ENCODE assay signal across 17 cellular contexts in genomic region chr4:121676388-121677075, GRCh38. TPM values are rescaled to one million over a fixed set of nuclear protein-coding genes. Genes with fewer than 3 reads are reported as not detected.
DNase-seq lines count a peak whose midpoint lies in the region; ATAC-seq and TF ChIP-seq lines count a peak whose summit lies in the region.
"Had no signal": no experiment of that assay in that cellular context is flagged by ENCODE, and none has a peak within 500 bp of the region (broad histone marks: within the 10 kb centered on the region; RNA-seq: fewer than 3 reads in every experiment).

No MANE protein-coding gene starts in this region.

- H3K36me3 ChIP-seq in GM23338 (ENCODE audit: insufficient read depth), result peaks cover 28% of the 10 kb centered on the region
- H3K36me3 ChIP-seq in IMR-90 (ENCODE audit: control insufficient read depth, insufficient read depth, low read length), result peaks cover 52% of the 10 kb centered on the region

- no peak for TF ChIP-seq RAD21 in IMR-90 (IDR thresholded peaks at IDR 0.05; ENCODE audit: low read length)

- CTCF ChIA-PET in IMR-90 (lab: Yijun Ruan, JAX), result interaction anchor here (0.8 to 1.2 kb wide), 2 partner anchors 9 to 52 kb away, joined by 3 to 4 read pairs; no protein-coding TSS in a partner anchor

- 0 out of 2 replicates have a peak overlapping the region, but pooled peaks have one; percentile 29 for H3K18ac ChIP-seq in IMR-90 (ENCODE audit: low read depth, low read length)

- no peaks in the 10 kb centered on the region for H3K9me3 ChIP-seq in IMR-90 (ENCODE audit: control insufficient read depth, insufficient read depth, low read length)
- H3K9me3 ChIP-seq: HAP-1, SJCRH30 had no signal

- H3K36me3 Mint-ChIP-seq in GM23338 (ENCODE audit: low read depth) (peaks cover 41% of the 10 kb centered on the region), nephron progenitor cell (ENCODE audit: low read depth) (peaks cover 42% of the 10 kb centered on the region)

- in situ Hi-C loops in IMR-90 (cut with MboI; ENCODE audit: low sequenced_read_pairs), result no loop called here

- no peak overlapping the region; the same call in 1 of the 2 replicates for H4K91ac ChIP-seq in IMR-90 (ENCODE audit: insufficient read depth, low read depth, low read length)

- H2BK15ac ChIP-seq in IMR-90 (ENCODE audit: low read depth, low read length), result no peak overlapping the region

- no peak overlapping the region for H3K4ac ChIP-seq in IMR-90 (ENCODE audit: low read depth, low read length)

- POLR2A ChIA-PET in IMR-90 (lab: Charles Lee; ENCODE audit: unreplicated experiment), result no interaction called here

- no peak overlapping the region for H4K8ac ChIP-seq in IMR-90 (ENCODE audit: low read depth in 2 of 2, low read length in 2 of 2)

- no peak overlapping the region for H3K27ac Mint-ChIP-seq in GM23338
- peak overlapping the region; percentile 84 for H3K27ac Mint-ChIP-seq in nephron progenitor cell

- H3K9ac ChIP-seq in IMR-90 (ENCODE audit: low read depth, low read length), result no peak overlapping the region

- H3K9me3 Mint-ChIP-seq in GM23338 (no peaks in the 10 kb centered on the region), nephron progenitor cell (no peaks in the 10 kb centered on the region)
- H3K9me3 Mint-ChIP-seq: CD14-positive monocyte had no signal

- H3K4me3 ChIP-seq in GM23338, result no peak overlapping the region
- H3K4me3 ChIP-seq in IMR-90 (ENCODE audit: insufficient read depth, low read depth, low read length), result no peak overlapping the region
- H3K4me3 ChIP-seq: HAP-1, PC-9, SJCRH30 had no signal

- H3K79me2 ChIP-seq in GM23338 (replicated peaks; ENCODE audit: insufficient read depth), result no peaks in the 10 kb centered on the region; the same call in none of the 2 replicates

- no peak overlapping the region for H3K4me3 Mint-ChIP-seq in GM23338
- H3K4me3 Mint-ChIP-seq in nephron progenitor cell, result no peak overlapping the region
- H3K4me3 Mint-ChIP-seq: CD14-positive monocyte had no signal

- H2BK5ac ChIP-seq in IMR-90 (ENCODE audit: low read depth, low read length, poor library complexity, severe bottlenecking), result no peak overlapping the region

- no peak overlapping the region for H3K23ac ChIP-seq in IMR-90 (ENCODE audit: low read depth, low read length)

- H3K4me1 Mint-ChIP-seq in GM23338, result peaks cover 11% of the 10 kb centered on the region
- H3K4me1 Mint-ChIP-seq in nephron progenitor cell, result no peaks in the 10 kb centered on the region

- WGBS in IMR-90 (ENCODE audit: extremely low coverage in 2 of 2, insufficient read length in 1 of 2), 2 experiments, result 44% methylated on average over 3 of the region's 6 CpGs; no CpG with 5 or more reads in 1 of the 2 experiments

- intact Hi-C loops in IMR-90 (cut with micrococcal nuclease), result no loop called here

- TF ChIP-seq CTCF in GM23338 (conservative IDR thresholded peaks at IDR 0.05; ENCODE audit: low read depth in 2 of 2), result no peak
- TF ChIP-seq CTCF in IMR-90 (conservative IDR thresholded peaks at IDR 0.05; ENCODE audit: low read depth, low read length), result no peak
- TF ChIP-seq CTCF in nephron progenitor cell (IDR thresholded peaks at IDR 0.05), result no peak

- H2AK9ac ChIP-seq in IMR-90 (replicated peaks; ENCODE audit: low read depth, low read length, poor library complexity), result no peak overlapping the region

- H3K4me2 ChIP-seq in GM23338 (no peak overlapping the region), IMR-90 (ENCODE audit: low read depth, low read length) (no peak overlapping the region)
- H3K4me2 ChIP-seq: PC-9 had no signal

- TF ChIP-seq POLR2A in IMR-90 (IDR thresholded peaks at IDR 0.05; ENCODE audit: low read depth, low read length), result no peak

- H3F3A ChIP-seq in GM23338 (replicated peaks; ENCODE audit: low read depth), result no peaks in the 10 kb centered on the region

- H3K9me2 ChIP-seq in GM23338 (ENCODE audit: insufficient read depth), result no peaks in the 10 kb centered on the region

- H4K20me1 ChIP-seq in GM23338 (replicated peaks; ENCODE audit: insufficient read depth) (0 out of 2 replicates have a peak, but pooled peaks cover 3% of the 10 kb centered on the region), IMR-90 (ENCODE audit: insufficient read depth, low read length) (peaks cover 70% of the 10 kb centered on the region; the same call in 1 of the 2 replicates)

- H3K9me1 ChIP-seq in IMR-90 (ENCODE audit: insufficient read depth, low read length), result peaks cover 13% of the 10 kb centered on the region

- H3K27me3 ChIP-seq in GM23338 (ENCODE audit: insufficient read depth), result no peaks in the 10 kb centered on the region
- H3K27me3 ChIP-seq in IMR-90 (ENCODE audit: control insufficient read depth, insufficient read depth, low read length), result no peaks in the 10 kb centered on the region
- H3K27me3 ChIP-seq: SJCRH30 had no signal

- no peak overlapping the region for H2BK120ac ChIP-seq in IMR-90 (ENCODE audit: low read depth, low read length)

- H2BK20ac ChIP-seq in IMR-90 (ENCODE audit: low read depth, low read length), result no peak overlapping the region

- H3K4me1 ChIP-seq in GM23338 (ENCODE audit: insufficient read depth) (peaks cover 25% of the 10 kb centered on the region), IMR-90 (ENCODE audit: control insufficient read depth, insufficient read depth, low read length) (peaks cover 21% of the 10 kb centered on the region)
- H3K4me1 ChIP-seq: HAP-1, SJCRH30 had no signal

- H2AFZ ChIP-seq in GM23338, result no peak overlapping the region
- no peak overlapping the region for H2AFZ ChIP-seq in IMR-90 (replicated peaks; ENCODE audit: low read length, poor library complexity)
- H2AFZ ChIP-seq: PC-9 had no signal

- H3K27me3 Mint-ChIP-seq in GM23338 (ENCODE audit: insufficient read depth, low read depth, poor library complexity) (no peaks in the 10 kb centered on the region), nephron progenitor cell (ENCODE audit: low read depth, poor library complexity) (no peaks in the 10 kb centered on the region)

- H3K14ac ChIP-seq in IMR-90 (replicated peaks; ENCODE audit: low read depth, low read length), result no peak overlapping the region

- no peak overlapping the region for H4K5ac ChIP-seq in IMR-90 (ENCODE audit: low read depth, low read length)

- no peak overlapping the region for H2AK5ac ChIP-seq in IMR-90 (ENCODE audit: low read depth, low read length)

- H3K79me1 ChIP-seq in IMR-90 (ENCODE audit: low read depth in 1 of 2, low read length in 2 of 2), result peaks cover 29 to 58% of the 10 kb centered on the region in 2 experiments

- ATAC-seq in GM23338, result peak; percentile 68
- ATAC-seq in IMR-90 (ENCODE audit: low read depth), result peak; percentile 3
- ATAC-seq in HG02970 (IDR thresholded peaks at IDR 0.05; ENCODE audit: low FRiP score, unreplicated experiment), result no peak
- no peak for ATAC-seq in HG03108 (IDR thresholded peaks at IDR 0.05; ENCODE audit: unreplicated experiment)

- BruUV-seq in IMR-90 (replicated peaks; lab: Mats Ljungman, UMichigan), result no TSS peak

- H3K27ac ChIP-seq in GM23338 (ENCODE audit: low read depth), result no peak overlapping the region
- H3K27ac ChIP-seq in IMR-90 (ENCODE audit: insufficient read depth, low read length), result peak overlapping the region; percentile 46; the same call in 1 of the 2 replicates
- H3K27ac ChIP-seq: PC-9, SJCRH30 had no signal

- H3K56ac ChIP-seq in IMR-90 (ENCODE audit: extremely low read depth, insufficient read depth, low read length), result no peak overlapping the region

- DNase-seq in GM23338 (ENCODE audit: low spot score), result peak; percentile 32
- no peak for DNase-seq in IMR-90
- DNase-seq in foreskin melanocyte, result peak; percentile 49
- DNase-seq in nephron progenitor cell, result no peak
- no peak for DNase-seq in T-helper 9 cell
- no peak for DNase-seq in SIG-M5 (lab: John Stamatoyannopoulos, UW)
- DNase-seq: DMS79 treated with DMSO at 0.1 percent for 48 hours, KBM-7, NCI-H187, NCI-H2107, NCI-H524 treated with DMSO at 0.1 percent for 48 hours, PC-9, SJCRH30 had no signal

- dilution Hi-C loops in IMR-90 (cut with HindIII; ENCODE audit: low sequenced_read_pairs, unreplicated experiment), result no loop called here

TF ChIP-seq in GM23338, 12 proteins besides CTCF, POLR2A, EP300 and RAD21 (continues in another document):
- TF ChIP-seq ZNF331 (CRISPR knock-in tag; IDR thresholded peaks at IDR 0.05; ENCODE audit: low read depth) (no peak), EZH2phosphoT487 (IDR thresholded peaks at IDR 0.05; ENCODE audit: unreplicated experiment) (no peak), ETS1 (IDR thresholded peaks at IDR 0.05) (no peak), ZNF114 (CRISPR knock-in tag; IDR thresholded peaks at IDR 0.05) (no peak), STAT1 (IDR thresholded peaks at IDR 0.05; ENCODE audit: unreplicated experiment) (no peak)

TF ChIP-seq in IMR-90, 13 proteins besides CTCF, POLR2A, EP300 and RAD21:
- TF ChIP-seq CHD1 (IDR thresholded peaks at IDR 0.05; ENCODE audit: low read depth, low read length), result no peak
- TF ChIP-seq RCOR1 (IDR thresholded peaks at IDR 0.05; ENCODE audit: insufficient replicate concordance, low read length), result no peak

RNA-seq across cellular contexts. Expression of gene ANXA5, which starts 20.2 kb away (rescaled TPM):
- total RNA-seq in GM23338 (2014; rRNA removed; shearing (Covaris generic)), result 120 and 129 TPM in 2 replicates
- polyA plus RNA-seq in GM23338 (2016; fragmentation: Nextera tagmentation; extraction: Ambion mirVana), result 163 and 181 TPM in 2 replicates
- 780 and 1,163 TPM in 2 replicates for total RNA-seq in IMR-90 (2012; rRNA removed)
- polyA plus RNA-seq in IMR-90 (2012; rRNA removed), result 1,191 and 1,448 TPM in 2 replicates
- polyA plus RNA-seq in IMR-90 (2012; cell fraction: cytosol; rRNA removed), result 601 and 625 TPM in 2 replicates
- 243 and 845 TPM in 2 replicates for polyA plus RNA-seq in IMR-90 (2012; cell fraction: nucleus; rRNA removed; ENCODE audit: low replicate concordance)

Comparison
In these comparisons a context has a peak if more than half of its experiments do, and no peak if none do; other contexts are left out.
1. ATAC-seq: peak in GM23338 (single experiment) and IMR-90 (single experiment); none in HG02970 (single experiment) and HG03108 (single experiment).
2. DNase-seq: peak in GM23338 (single experiment) and foreskin melanocyte (single experiment); none in IMR-90 (single experiment), nephron progenitor cell (single experiment), T-helper 9 cell (single experiment) and SIG-M5 (single experiment).